ENCODE assay signal across 16 cellular contexts in the genomic region with DNA sequence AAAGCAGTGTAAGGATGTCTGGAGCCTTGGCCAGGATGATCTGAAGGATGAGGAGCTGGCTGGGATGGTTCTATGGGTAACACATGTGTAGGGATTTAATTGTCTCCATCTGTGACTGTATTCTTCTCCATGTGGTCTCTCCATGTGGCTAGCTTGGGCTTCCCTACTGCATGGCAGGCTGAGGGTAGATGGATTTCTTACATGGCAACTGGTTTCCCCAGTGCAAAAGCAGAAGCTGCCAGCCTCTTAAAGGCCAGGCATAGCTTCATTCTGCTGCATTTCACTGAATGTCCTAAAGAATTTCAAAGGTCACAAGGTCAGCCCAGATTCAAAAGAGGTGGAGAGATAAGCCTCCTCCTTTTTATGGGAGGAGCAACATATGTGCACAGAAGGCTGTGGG.
DNase-seq lines count a peak whose midpoint lies in the region; ATAC-seq and TF ChIP-seq lines count a peak whose summit lies in the region.
"Had no signal": no experiment of that assay in that cellular context is flagged by ENCODE, and none has a peak within 500 bp of the region (broad histone marks: within the 10 kb centered on the region; RNA-seq: fewer than 3 reads in every experiment).

No MANE protein-coding gene starts in this region.

- no peak overlapping the region for H2BK12ac ChIP-seq in H9 (ENCODE audit: insufficient read length, low read depth, low read length)

- peaks cover 17% of the 10 kb centered on the region in 2 experiments for H3K4me1 Mint-ChIP-seq in H9

- no peak overlapping the region for H4K8ac ChIP-seq in H9 (replicated peaks; ENCODE audit: insufficient read length, low read depth, low read length)

- peak overlapping the region; percentile 46 for H3K27ac ChIP-seq in H9 (ENCODE audit: insufficient read length, low read depth, low read length)
- H3K27ac ChIP-seq in dorsolateral prefrontal cortex, result no peak overlapping the region
- H3K27ac ChIP-seq: foreskin keratinocyte had no signal

- peak overlapping the region in 1 of 3 experiments; percentile 89; a peak in 3 of 7 replicates for H3K27ac Mint-ChIP-seq in H9

- intact Hi-C loops in left colon (cut with DNase I, micrococcal nuclease) (no loop called here), dorsolateral prefrontal cortex (cut with DNase I) (no loop called here)

- peaks cover 11% of the 10 kb centered on the region for H3K4me1 ChIP-seq in H9 (ENCODE audit: insufficient read depth, low read length)

- H3K18ac ChIP-seq in H9 (ENCODE audit: insufficient read length, low read depth, low read length), result no peak overlapping the region

- H2BK20ac ChIP-seq in H9 (ENCODE audit: low read depth, low read length, poor library complexity, severe bottlenecking), result no peak overlapping the region

- H2BK15ac ChIP-seq in H9 (ENCODE audit: low read depth, low read length), result no peak overlapping the region

- H3K9me3 ChIP-seq in H9 (ENCODE audit: control insufficient read depth, low read depth, low read length), result no peaks in the 10 kb centered on the region

- H2AFZ ChIP-seq in H9 (ENCODE audit: low read length), result no peak overlapping the region

- H3K9ac ChIP-seq in H9 (ENCODE audit: extremely low read depth, insufficient read length, low read length), result no peak overlapping the region

- no peaks in the 10 kb centered on the region for H3K27me3 Mint-ChIP-seq in H9 (ENCODE audit: low read depth)

- 0 out of 5 replicates have a peak, but pooled peaks cover 0 to 2% of the 10 kb centered on the region in 2 experiments for H3K9me3 Mint-ChIP-seq in H9

- H3K79me1 ChIP-seq in H9 (ENCODE audit: insufficient read depth, low read depth, low read length, poor library complexity, severe bottlenecking), result no peaks in the 10 kb centered on the region

- no peak overlapping the region for H2BK120ac ChIP-seq in H9 (ENCODE audit: low read depth, low read length, poor library complexity, severe bottlenecking)

- H3K23ac ChIP-seq in H9 (ENCODE audit: insufficient read length, low read depth, low read length), result no peak overlapping the region

- no peak overlapping the region for H3K4me3 ChIP-seq in AG10803 (ENCODE audit: low read length)
- no peak overlapping the region for H3K4me3 ChIP-seq in dorsolateral prefrontal cortex

- H3K14ac ChIP-seq in H9 (ENCODE audit: insufficient read depth, low read length), result peak overlapping the region; percentile 55; the same call in 1 of the 2 replicates

- no peaks in the 10 kb centered on the region for H4K20me1 ChIP-seq in H9 (ENCODE audit: control insufficient read depth, insufficient read depth, insufficient read length)

- DNase-seq in AG10803 (ENCODE audit: low read depth) (peak; percentile 75), H9 (no peak), amniotic epithelial cell (ENCODE audit: low read depth) (peak; percentile 55), left colon (no peak), UCSD-AML1 (lab: John Stamatoyannopoulos, UW; ENCODE audit: unreplicated experiment) (no peak), NCI-H1092 treated with DMSO at 0.1 percent for 48 hours (lab: John Stamatoyannopoulos, UW) (no peak), mesenteric fat pad (ENCODE audit: low spot score) (no peak), dorsolateral prefrontal cortex (no peak)
- DNase-seq: activated CD4-positive, alpha-beta T cell treated with anti-CD3 and anti-CD28 coated beads, Interleukin-2, amount 50 U/mL, for 48 hours; activated T-cell treated with anti-CD3 and anti-CD28 coated beads, Interleukin-2, amount 50 U/mL, for 48 hours; COR-L47; foreskin keratinocyte; GF-D8; KG1; NCI-H1436; NCI-H2227 treated with DMSO at 0.1 percent for 48 hours had no signal

- H2BK5ac ChIP-seq in H9 (ENCODE audit: insufficient read length, low read length), result no peak overlapping the region

- peak; percentile 11 for ATAC-seq in left colon
- ATAC-seq: foreskin keratinocyte had no signal

- H3K79me2 ChIP-seq in H9 (ENCODE audit: insufficient read depth, low read length), result no peaks in the 10 kb centered on the region; the same call in 1 of the 2 replicates

- H3T11ph ChIP-seq in H9 (ENCODE audit: low read length), result no peak overlapping the region

- no peaks in the 10 kb centered on the region for H3K23me2 ChIP-seq in H9 (ENCODE audit: insufficient read length, low read depth, low read length, poor library complexity, severe bottlenecking)

- H3K36me3 Mint-ChIP-seq in H9 (ENCODE audit: insufficient read depth in 1 of 3, low read depth in 3 of 3), result no peaks in the 10 kb centered on the region

- TF ChIP-seq CTCF in AG10803 (conservative IDR thresholded peaks at IDR 0.05; ENCODE audit: low read length) (no peak), H9 (conservative IDR thresholded peaks at IDR 0.05) (no peak), dorsolateral prefrontal cortex (IDR thresholded peaks at IDR 0.05 in 54 of 56, conservative IDR thresholded peaks at IDR 0.05 in 2 of 56; ENCODE audit: low read depth in 1 of 56, partially characterized antibody in 56 of 56) (no peak)

- peak overlapping the region in 1 of 2 experiments; percentile 38; a peak in 1 of 5 replicates for H3K4me3 Mint-ChIP-seq in H9

- no peaks in the 10 kb centered on the region for H3K27me3 ChIP-seq in H9 (ENCODE audit: insufficient read depth, low read length)
- no peaks in the 10 kb centered on the region for H3K27me3 ChIP-seq in dorsolateral prefrontal cortex
- H3K27me3 ChIP-seq: foreskin keratinocyte had no signal

- no peak overlapping the region for H3K4me2 ChIP-seq in H9 (ENCODE audit: insufficient read depth, insufficient read length, low read length)

- no peak overlapping the region for H3K56ac ChIP-seq in H9 (ENCODE audit: insufficient read length, low read depth, low read length)

- H4K91ac ChIP-seq in H9 (ENCODE audit: insufficient read length, low read depth, low read length), result no peak overlapping the region

- no peak overlapping the region for H2AK5ac ChIP-seq in H9 (ENCODE audit: insufficient read length, low read length)

- no peak overlapping the region for H4K5ac ChIP-seq in H9 (ENCODE audit: insufficient read length, low read depth, low read length)

- H3K4ac ChIP-seq in H9 (ENCODE audit: low read depth, low read length), result no peak overlapping the region

Comparison
In these comparisons a context has a peak if more than half of its experiments do, and no peak if none do; other contexts are left out.
1. DNase-seq: peak in AG10803 (single experiment) and amniotic epithelial cell (single experiment); none in H9 (single experiment), left colon (0 of 2), UCSD-AML1 (single experiment), NCI-H1092 treated with DMSO at 0.1 percent for 48 hours (single experiment), mesenteric fat pad (single experiment) and dorsolateral prefrontal cortex (0 of 10).